1 cellular context compared by ENCODE assay signal in genomic region chr13:112995395-112996091, GRCh38.
TF ChIP-seq lines count a peak whose summit lies in the region.

No MANE protein-coding gene starts in this region.

TF ChIP-seq in HepG2, 621 proteins besides CTCF, POLR2A, EP300 and RAD21:
- no peak for TF ChIP-seq ZNF572 (CRISPR knock-in tag; IDR thresholded peaks at IDR 0.05)
- TF ChIP-seq, protein P1, sequence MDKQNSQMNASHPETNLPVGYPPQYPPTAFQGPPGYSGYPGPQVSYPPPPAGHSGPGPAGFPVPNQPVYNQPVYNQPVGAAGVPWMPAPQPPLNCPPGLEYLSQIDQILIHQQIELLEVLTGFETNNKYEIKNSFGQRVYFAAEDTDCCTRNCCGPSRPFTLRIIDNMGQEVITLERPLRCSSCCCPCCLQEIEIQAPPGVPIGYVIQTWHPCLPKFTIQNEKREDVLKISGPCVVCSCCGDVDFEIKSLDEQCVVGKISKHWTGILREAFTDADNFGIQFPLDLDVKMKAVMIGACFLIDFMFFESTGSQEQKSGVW (CRISPR knock-in tag; IDR thresholded peaks at IDR 0.05; ENCODE audit: borderline replicate concordance), result no peak
- TF ChIP-seq REXO4 (CRISPR knock-in tag; IDR thresholded peaks at IDR 0.05; ENCODE audit: borderline replicate concordance), result no peak
- TF ChIP-seq SYNCRIP (IDR thresholded peaks at IDR 0.05; ENCODE audit: insufficient read depth, low read depth, low read length), result no peak
- no peak for TF ChIP-seq ZNF720 (CRISPR knock-in tag; IDR thresholded peaks at IDR 0.05)
- TF ChIP-seq ASH2L (IDR thresholded peaks at IDR 0.05; ENCODE audit: insufficient read length, low read depth, low read length), result no peak
- TF ChIP-seq ZNF234 (CRISPR knock-in tag; conservative IDR thresholded peaks at IDR 0.05), result no peak
- no peak for TF ChIP-seq ZNF687 (CRISPR knock-in tag; IDR thresholded peaks at IDR 0.05)
- TF ChIP-seq REPIN1 (CRISPR knock-in tag; IDR thresholded peaks at IDR 0.05; ENCODE audit: borderline replicate concordance, low read depth), result no peak
- no peak for TF ChIP-seq SMYD3 (CRISPR knock-in tag; IDR thresholded peaks at IDR 0.05)
- no peak for TF ChIP-seq ZBTB43 (CRISPR knock-in tag; conservative IDR thresholded peaks at IDR 0.05)
- no peak for TF ChIP-seq NCOR1 (IDR thresholded peaks at IDR 0.05; ENCODE audit: borderline replicate concordance, low read length)
- no peak for TF ChIP-seq BRD4 (CRISPR knock-in tag; IDR thresholded peaks at IDR 0.05)
- no peak for TF ChIP-seq ZHX1 (CRISPR knock-in tag; IDR thresholded peaks at IDR 0.05; ENCODE audit: low read depth)
- no peak for TF ChIP-seq HMGA1 (CRISPR knock-in tag; conservative IDR thresholded peaks at IDR 0.05)
